Comparison of ENCODE assay signal across 8 cellular contexts in genomic region chr1:53015508-53015860, GRCh38. TPM values are rescaled to one million over a fixed set of nuclear protein-coding genes. Genes with fewer than 3 reads are reported as not detected.
DNase-seq lines count a peak whose midpoint lies in the region; ATAC-seq and TF ChIP-seq lines count a peak whose summit lies in the region.

No MANE protein-coding gene starts in this region.

- peaks cover 6% of the 10 kb centered on the region; the same call in 1 of the 2 replicates for H3K36me3 ChIP-seq in MG63
- H3K36me3 ChIP-seq in effector memory CD4-positive, alpha-beta T cell (ENCODE audit: control insufficient read depth, insufficient read depth, low read length) = no peaks in the 10 kb centered on the region

- peak overlapping the region; percentile 60 for H3K4me3 ChIP-seq in MG63
- H3K4me3 ChIP-seq in effector memory CD4-positive, alpha-beta T cell (ENCODE audit: insufficient read depth, low read depth, low read length, poor library complexity, severe bottlenecking) = peak overlapping the region; percentile 57

- H3K27ac Mint-ChIP-seq in nephron = peak overlapping the region; percentile 89 to 91 (median 90)

- H3K4me1 ChIP-seq in effector memory CD4-positive, alpha-beta T cell (ENCODE audit: control insufficient read depth, insufficient read depth, low read length, poor library complexity, severe bottlenecking) = peaks cover 6% of the 10 kb centered on the region

- H3K9me3 ChIP-seq in MG63 = no peaks in the 10 kb centered on the region
- H3K9me3 ChIP-seq in effector memory CD4-positive, alpha-beta T cell (ENCODE audit: control insufficient read depth, low read length) = no peaks in the 10 kb centered on the region

- no peak for DNase-seq in MG63
- DNase-seq in effector memory CD4-positive, alpha-beta T cell = no peak
- DNase-seq in NCI-H345 treated with DMSO at 0.1 percent for 48 hours (lab: John Stamatoyannopoulos, UW; ENCODE audit: unreplicated experiment) = no peak
- no peak for DNase-seq in H4 (ENCODE audit: low spot score)
- DNase-seq in RPMI8226 = no peak

- no peak for ATAC-seq in HG03439 (IDR thresholded peaks at IDR 0.05; ENCODE audit: unreplicated experiment)

- H3K4me1 Mint-ChIP-seq in nephron = peaks cover 22% of the 10 kb centered on the region

- no peak for TF ChIP-seq CTCF in C4-2B (conservative IDR thresholded peaks at IDR 0.05)
- TF ChIP-seq CTCF in nephron (IDR thresholded peaks at IDR 0.05; ENCODE audit: unreplicated experiment in 3 of 3) = no peak

- H3K27me3 Mint-ChIP-seq in nephron (ENCODE audit: low read depth) = no peaks in the 10 kb centered on the region

- H3K9me3 Mint-ChIP-seq in nephron = peaks cover 4% of the 10 kb centered on the region

- no peaks in the 10 kb centered on the region for H3K27me3 ChIP-seq in MG63
- no peaks in the 10 kb centered on the region for H3K27me3 ChIP-seq in effector memory CD4-positive, alpha-beta T cell (replicated peaks; ENCODE audit: control insufficient read depth, insufficient read depth, low read length, poor library complexity, severe bottlenecking)

- peaks cover 17% of the 10 kb centered on the region for H3K36me3 Mint-ChIP-seq in nephron (ENCODE audit: low read depth)

- peak overlapping the region; percentile 85 to 95 (median 95) for H3K4me3 Mint-ChIP-seq in nephron

- peak overlapping the region; percentile 66; the same call in 1 of the 2 replicates for H3K27ac ChIP-seq in C4-2B
- H3K27ac ChIP-seq in effector memory CD4-positive, alpha-beta T cell (ENCODE audit: insufficient read depth, low read length, poor library complexity, severe bottlenecking) = peak overlapping the region; percentile 36

RNA-seq across cellular contexts. Expression of gene PODN, which starts 46.5 kb away (rescaled TPM):
- 0.10 TPM in 1 of 2 replicates, not detected in the other for total RNA-seq in MG63 (2014; rRNA removed; shearing (Covaris generic); ENCODE audit: low replicate concordance)
- 0.10 TPM in 1 of 2 replicates, not detected in the other for total RNA-seq in H4 (2014; rRNA removed; shearing (Covaris generic))
